In the genomic region with DNA sequence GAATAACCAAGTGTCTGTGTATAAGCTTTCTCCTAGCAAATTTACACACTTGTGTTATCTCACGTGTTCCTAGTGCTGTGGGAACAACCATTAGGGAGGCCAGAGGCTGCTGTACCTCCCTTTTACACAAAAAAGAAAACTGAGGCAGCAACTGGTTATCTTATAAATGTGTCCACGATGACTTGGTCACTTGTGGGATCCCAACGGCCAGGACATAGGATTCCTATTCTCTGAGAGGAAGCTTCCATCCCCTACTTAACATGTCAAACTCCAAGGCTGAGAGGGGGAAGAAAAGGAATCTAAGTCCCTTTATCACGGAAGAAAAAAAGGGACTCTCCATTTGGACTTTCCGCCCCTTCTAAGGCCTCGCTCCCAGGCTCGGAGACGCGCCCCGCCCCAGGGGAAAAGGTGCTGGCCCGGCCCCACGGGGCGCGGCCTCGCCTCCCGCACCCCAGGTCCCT, we compare ENCODE assay signal across 7 cellular contexts. TPM values are rescaled to one million over a fixed set of nuclear protein-coding genes. Genes with fewer than 3 reads are reported as not detected.
A peak's percentile ranks its signal among the peaks of the same experiment; 100 is the strongest.
DNase-seq lines count a peak whose midpoint lies in the region; ATAC-seq and TF ChIP-seq lines count a peak whose summit lies in the region.

No MANE protein-coding gene starts in this region.

- TF ChIP-seq CTCF in HFF-Myc (IDR thresholded peaks at IDR 0.05; ENCODE audit: low read depth, low read length, missing control alignments) (peak; percentile 30), OCI-LY7 (conservative IDR thresholded peaks at IDR 0.05; ENCODE audit: low read length) (no peak), endothelial cell (IDR thresholded peaks at IDR 0.05; ENCODE audit: unreplicated experiment) (no peak)

- no peaks in the 10 kb centered on the region for H3K9me2 ChIP-seq in OCI-LY7 (ENCODE audit: insufficient read depth, low read length)

- DNase-seq in HFF-Myc (ENCODE audit: extremely low read depth, low read depth) = no peak
- no peak for DNase-seq in OCI-LY7 (ENCODE audit: low spot score)
- no peak for DNase-seq in endothelial cell (ENCODE audit: low spot score)
- no peak for DNase-seq in natural killer cell treated with Interleukin-12 subunit alpha and Interleukin-12 subunit beta and Interleukin-15 and Interleukin-18, amount 100 ng/mL, for 72 hours (ENCODE audit: low spot score)
- no peak for DNase-seq in RKO (ENCODE audit: low spot score)
- DNase-seq in Kasumi-1 (lab: John Stamatoyannopoulos, UW) = no peak

- H3K4me2 ChIP-seq in OCI-LY7 (ENCODE audit: low read length) = peak overlapping the region; percentile 99

- H3K27ac ChIP-seq in OCI-LY7 (ENCODE audit: low read depth, low read length, poor library complexity, severe bottlenecking) = peak overlapping the region; percentile 80

- peaks cover 2% of the 10 kb centered on the region for H3K27me3 Mint-ChIP-seq in endothelial cell (ENCODE audit: unreplicated experiment)
- H3K27me3 Mint-ChIP-seq in natural killer cell treated with Interleukin-12 subunit alpha and Interleukin-12 subunit beta and Interleukin-15 and Interleukin-18, amount 100 ng/mL, for 72 hours = peaks cover 0 to 3% of the 10 kb centered on the region in 2 donors

- H3K9me3 Mint-ChIP-seq in endothelial cell (ENCODE audit: unreplicated experiment) = no peaks in the 10 kb centered on the region
- no peaks in the 10 kb centered on the region for H3K9me3 Mint-ChIP-seq in natural killer cell treated with Interleukin-12 subunit alpha and Interleukin-12 subunit beta and Interleukin-15 and Interleukin-18, amount 100 ng/mL, for 72 hours

- H3K36me3 Mint-ChIP-seq in endothelial cell (ENCODE audit: low read depth, unreplicated experiment) = no peaks in the 10 kb centered on the region
- H3K36me3 Mint-ChIP-seq in natural killer cell treated with Interleukin-12 subunit alpha and Interleukin-12 subunit beta and Interleukin-15 and Interleukin-18, amount 100 ng/mL, for 72 hours = no peaks in the 10 kb centered on the region

- ATAC-seq in GM18858 (IDR thresholded peaks at IDR 0.05; ENCODE audit: unreplicated experiment) = peak; percentile 71
- ATAC-seq in natural killer cell treated with Interleukin-12 subunit alpha and Interleukin-12 subunit beta and Interleukin-15 and Interleukin-18, amount 100 ng/mL, for 72 hours = peak; percentile 86 to 87

- POLR2A ChIA-PET in OCI-LY7 (lab: Charles Lee) = interaction anchor here (1.0 to 1.4 kb wide), 3 partner anchors 14 to 290 kb away, joined by 3 to 9 read pairs (median 3); no protein-coding TSS in a partner anchor

- H2AFZ ChIP-seq in OCI-LY7 (ENCODE audit: low read length) = peak overlapping the region; percentile 99

- H3K4me3 ChIP-seq in HFF-Myc (replicated peaks; ENCODE audit: low read depth, low read length) (peak overlapping the region; percentile 55), OCI-LY7 (ENCODE audit: low read depth, low read length, poor library complexity, severe bottlenecking) (peak overlapping the region; percentile 74)

- no peaks in the 10 kb centered on the region for H3K9me3 ChIP-seq in OCI-LY7 (ENCODE audit: low read length)

- no peaks in the 10 kb centered on the region for H3K36me3 ChIP-seq in OCI-LY7 (ENCODE audit: insufficient read depth, low read length)

- peak overlapping the region; percentile 85 for H3K27ac Mint-ChIP-seq in endothelial cell (ENCODE audit: unreplicated experiment)
- peak overlapping the region; percentile 87 to 89 for H3K27ac Mint-ChIP-seq in natural killer cell treated with Interleukin-12 subunit alpha and Interleukin-12 subunit beta and Interleukin-15 and Interleukin-18, amount 100 ng/mL, for 72 hours

- H4K20me1 ChIP-seq in OCI-LY7 (ENCODE audit: insufficient read depth, low read length) = no peaks in the 10 kb centered on the region

- peaks cover 32% of the 10 kb centered on the region for H3K4me1 Mint-ChIP-seq in endothelial cell (ENCODE audit: unreplicated experiment)
- H3K4me1 Mint-ChIP-seq in natural killer cell treated with Interleukin-12 subunit alpha and Interleukin-12 subunit beta and Interleukin-15 and Interleukin-18, amount 100 ng/mL, for 72 hours (ENCODE audit: low read depth in 2 of 2) = peaks cover 4 to 6% of the 10 kb centered on the region in 2 donors

- H3K79me2 ChIP-seq in OCI-LY7 (ENCODE audit: insufficient read depth, low read depth, low read length) = no peaks in the 10 kb centered on the region

- H3K4me1 ChIP-seq in OCI-LY7 (ENCODE audit: insufficient read depth, low read length, poor library complexity, severe bottlenecking) = peaks cover 8% of the 10 kb centered on the region

- peak overlapping the region; percentile 86 for H3K4me3 Mint-ChIP-seq in endothelial cell (ENCODE audit: unreplicated experiment)
- peak overlapping the region; percentile 90 for H3K4me3 Mint-ChIP-seq in natural killer cell treated with Interleukin-12 subunit alpha and Interleukin-12 subunit beta and Interleukin-15 and Interleukin-18, amount 100 ng/mL, for 72 hours

- BruUV-seq in OCI-LY7 (replicated peaks; lab: Mats Ljungman, UMichigan) = no TSS peak

- CTCF ChIA-PET in OCI-LY7 (lab: Charles Lee; ENCODE audit: unreplicated experiment) = no interaction called here

- intact Hi-C loops in OCI-LY7 (cut with micrococcal nuclease; ENCODE audit: unreplicated experiment) = loop anchor here (5.0 kb wide), 3 partner anchors 324 to 731 kb away; no protein-coding TSS in a partner anchor

RNA-seq across cellular contexts. Expression of a gene that starts 0.4 kb away (rescaled TPM):
- 1.3 and 2.0 TPM in 2 replicates for total RNA-seq in OCI-LY7 (2014; rRNA removed; shearing (Covaris generic))
- total RNA-seq in OCI-LY7 (2022) = 2.1 and 2.5 TPM in 2 replicates
- total RNA-seq in endothelial cell (ENCODE audit: unreplicated experiment) = 4.3 TPM
- 1 to 10 TPM; 1.9 TPM for total RNA-seq in natural killer cell treated with Interleukin-12 subunit alpha and Interleukin-12 subunit beta and Interleukin-15 and Interleukin-18, amount 100 ng/mL, for 72 hours
